ENCODE assay signal across 16 cellular contexts in genomic region chr18:27861539-27861938, GRCh38.
DNase-seq lines count a peak whose midpoint lies in the region; ATAC-seq and TF ChIP-seq lines count a peak whose summit lies in the region.
"Had no signal": no experiment of that assay in that cellular context is flagged by ENCODE, and none has a peak within 500 bp of the region (broad histone marks: within the 10 kb centered on the region; RNA-seq: fewer than 3 reads in every experiment).

No MANE protein-coding gene starts in this region.

- H3K27ac ChIP-seq in heart left ventricle: peak overlapping the region in 4 of 12 donors; percentile 9 to 49 (median 30)
- H3K27ac ChIP-seq in right atrium auricular region: no peak overlapping the region
- H3K27ac ChIP-seq: A549, transverse colon had no signal

- TF ChIP-seq POLR2A in heart left ventricle (IDR thresholded peaks at IDR 0.05): no peak

- H3K4me1 Mint-ChIP-seq in natural killer cell treated with Interleukin-12 subunit alpha and Interleukin-12 subunit beta and Interleukin-15 and Interleukin-18, amount 100 ng/mL, for 72 hours (ENCODE audit: low read depth in 2 of 2): no peaks in the 10 kb centered on the region
- H3K4me1 Mint-ChIP-seq: activated CD4-positive, alpha-beta T cell treated with anti-CD3 and anti-CD28 coated beads, Interleukin-2, amount 10 ng/mL, durations not matched to agents 7 days and 5 days had no signal

- H3K4me3 ChIP-seq in heart left ventricle (no peak overlapping the region), right atrium auricular region (no peak overlapping the region)
- H3K4me3 ChIP-seq: A549, mucosa of descending colon, transverse colon had no signal

- peaks cover 5% of the 10 kb centered on the region for H3K9me3 Mint-ChIP-seq in natural killer cell treated with Interleukin-12 subunit alpha and Interleukin-12 subunit beta and Interleukin-15 and Interleukin-18, amount 100 ng/mL, for 72 hours
- H3K9me3 Mint-ChIP-seq: activated CD4-positive, alpha-beta T cell treated with anti-CD3 and anti-CD28 coated beads, Interleukin-2, amount 10 ng/mL, durations not matched to agents 7 days and 5 days had no signal

- H3K4me3 Mint-ChIP-seq in natural killer cell treated with Interleukin-12 subunit alpha and Interleukin-12 subunit beta and Interleukin-15 and Interleukin-18, amount 100 ng/mL, for 72 hours: no peak overlapping the region
- H3K4me3 Mint-ChIP-seq: activated CD4-positive, alpha-beta T cell treated with anti-CD3 and anti-CD28 coated beads, Interleukin-2, amount 10 ng/mL, durations not matched to agents 7 days and 5 days; activated T-cell treated with anti-CD3 and anti-CD28 coated beads, Interleukin-2, amount 50 U/mL, for 4 hours had no signal

- no peak overlapping the region for H3K27ac Mint-ChIP-seq in natural killer cell treated with Interleukin-12 subunit alpha and Interleukin-12 subunit beta and Interleukin-15 and Interleukin-18, amount 100 ng/mL, for 72 hours

- intact Hi-C loops in heart left ventricle (cut with DNase I): loop anchor here in 1 of 10 donors (5.0 kb wide), 1 partner anchor 316 kb away; the partner anchor contains the start of gene CDH2

- H3K4me1 ChIP-seq in heart left ventricle (peaks cover 0 to 24% (median 0%) of the 10 kb centered on the region in 12 donors), right atrium auricular region (peaks cover 0 to 13% of the 10 kb centered on the region in 2 donors)
- H3K4me1 ChIP-seq: A549, transverse colon had no signal

- H3K27me3 ChIP-seq in heart left ventricle (no peaks in the 10 kb centered on the region), right atrium auricular region (no peaks in the 10 kb centered on the region)
- H3K27me3 ChIP-seq: transverse colon had no signal

- no peak for TF ChIP-seq CTCF in heart left ventricle (IDR thresholded peaks at IDR 0.05)
- TF ChIP-seq CTCF in right atrium auricular region (IDR thresholded peaks at IDR 0.05): no peak

- H3K36me3 Mint-ChIP-seq in natural killer cell treated with Interleukin-12 subunit alpha and Interleukin-12 subunit beta and Interleukin-15 and Interleukin-18, amount 100 ng/mL, for 72 hours: no peaks in the 10 kb centered on the region

- ATAC-seq in heart left ventricle (peak in 3 of 4 donors; percentile 44 to 52 (median 47)), esophagus mucosa (no peak), left lobe of liver (no peak)
- no peak for ATAC-seq in natural killer cell treated with Interleukin-12 subunit alpha and Interleukin-12 subunit beta and Interleukin-15 and Interleukin-18, amount 100 ng/mL, for 72 hours
- ATAC-seq: A549; activated T-cell treated with anti-CD3 and anti-CD28 coated beads, Interleukin-2, amount 50 U/mL, for 4 hours; mucosa of descending colon; Panc1 had no signal

- 51 to 60% (median 56%) methylated on average over 9 of the region's 9 CpGs for WGBS in heart left ventricle, 4 donors

- DNase-seq in heart left ventricle (peak in 1 of 5 donors; percentile 18), right atrium auricular region (ENCODE audit: low spot score) (no peak), NCI-H2171 (lab: John Stamatoyannopoulos, UW) (peak; percentile 87), SK-N-DZ (ENCODE audit: low spot score) (peak; percentile 98), left lobe of liver (ENCODE audit: low spot score) (no peak), pons (ENCODE audit: low spot score) (no peak)
- no peak for DNase-seq in natural killer cell treated with Interleukin-12 subunit alpha and Interleukin-12 subunit beta and Interleukin-15 and Interleukin-18, amount 100 ng/mL, for 72 hours (ENCODE audit: low spot score)
- DNase-seq: activated CD4-positive, alpha-beta T cell treated with anti-CD3 and anti-CD28 coated beads, Interleukin-2, amount 10 ng/mL, durations not matched to agents 7 days and 5 days; activated T-cell treated with anti-CD3 and anti-CD28 coated beads, Interleukin-2, amount 50 U/mL, for 4 hours; amniotic stem cell; mucosa of descending colon; T-helper 2 cell; transverse colon had no signal

- H3K36me3 ChIP-seq in heart left ventricle: no peaks in the 10 kb centered on the region
- no peaks in the 10 kb centered on the region for H3K36me3 ChIP-seq in right atrium auricular region
- H3K36me3 ChIP-seq: transverse colon had no signal

- peaks cover 0 to 5% (median 0%) of the 10 kb centered on the region in 12 donors for H3K9me3 ChIP-seq in heart left ventricle
- H3K9me3 ChIP-seq in right atrium auricular region: no peaks in the 10 kb centered on the region
- H3K9me3 ChIP-seq: A549, mucosa of descending colon, transverse colon had no signal

- H3K27me3 Mint-ChIP-seq in natural killer cell treated with Interleukin-12 subunit alpha and Interleukin-12 subunit beta and Interleukin-15 and Interleukin-18, amount 100 ng/mL, for 72 hours: no peaks in the 10 kb centered on the region
- H3K27me3 Mint-ChIP-seq: activated CD4-positive, alpha-beta T cell treated with anti-CD3 and anti-CD28 coated beads, Interleukin-2, amount 10 ng/mL, durations not matched to agents 7 days and 5 days had no signal

Comparison
In these comparisons a context has a peak if more than half of its experiments do, and no peak if none do; other contexts are left out.
1. ATAC-seq: peak in heart left ventricle (3 of 4); none in esophagus mucosa (single experiment), natural killer cell treated with Interleukin-12 subunit alpha and Interleukin-12 subunit beta and Interleukin-15 and Interleukin-18, amount 100 ng/mL, for 72 hours (0 of 2) and left lobe of liver (single experiment).
2. DNase-seq: peak in NCI-H2171 (single experiment) and SK-N-DZ (single experiment); none in right atrium auricular region (single experiment), natural killer cell treated with Interleukin-12 subunit alpha and Interleukin-12 subunit beta and Interleukin-15 and Interleukin-18, amount 100 ng/mL, for 72 hours (single experiment), left lobe of liver (single experiment) and pons (single experiment).